Comparison of ENCODE assay signal across 10 cellular contexts in the genomic region with DNA sequence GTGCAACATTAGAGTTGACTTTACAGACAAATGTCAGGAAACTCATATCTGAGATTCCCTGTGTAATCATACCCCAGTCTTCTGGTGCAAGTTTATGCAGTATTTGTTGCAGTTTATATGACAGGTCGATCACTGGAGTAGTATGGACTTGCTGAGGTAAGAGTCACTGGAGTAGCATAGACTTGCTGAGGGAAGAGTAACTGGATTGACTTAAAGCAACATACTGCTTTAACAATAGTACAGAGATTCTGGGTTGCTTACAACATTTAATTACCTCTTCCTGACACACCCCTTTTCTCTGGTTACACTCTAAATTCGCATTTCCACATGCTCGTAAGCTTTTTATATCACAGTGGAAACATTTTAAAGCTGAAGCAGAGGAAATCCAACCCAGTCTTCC. TPM values are rescaled to one million over a fixed set of nuclear protein-coding genes. Genes with fewer than 3 reads are reported as not detected.
A peak's percentile ranks its signal among the peaks of the same experiment; 100 is the strongest.
DNase-seq lines count a peak whose midpoint lies in the region; ATAC-seq, FAIRE-seq and TF ChIP-seq lines count a peak whose summit lies in the region.
"Had no signal": no experiment of that assay in that cellular context is flagged by ENCODE, and none has a peak within 500 bp of the region (broad histone marks: within the 10 kb centered on the region; RNA-seq: fewer than 3 reads in every experiment).

No MANE protein-coding gene starts in this region.

- peaks cover 5% of the 10 kb centered on the region for H3K36me3 ChIP-seq in osteoblast (ENCODE audit: insufficient read depth, low read length)

- H3K4me1 ChIP-seq in osteoblast (ENCODE audit: insufficient read depth, low read length) = peaks cover 12% of the 10 kb centered on the region

- H3K27me3 ChIP-seq in osteoblast (ENCODE audit: insufficient read depth, low read length) = no peaks in the 10 kb centered on the region
- H3K27me3 ChIP-seq: SJCRH30 had no signal

- no peak for TF ChIP-seq POLR2A in GM12891 (IDR thresholded peaks at IDR 0.05; ENCODE audit: low read depth, low read length)
- no peak for TF ChIP-seq POLR2A in NB4 (IDR thresholded peaks at IDR 0.05; ENCODE audit: extremely low read depth, insufficient read length)

- no peak for ATAC-seq in activated T-helper 17 cell treated with anti-CD3 and anti-CD28 coated beads, Interleukin-2, amount 50 U/mL, for 72 hours (replicated peaks)
- ATAC-seq in HG03442 (IDR thresholded peaks at IDR 0.05; ENCODE audit: unreplicated experiment) = no peak
- ATAC-seq in HG03342 (IDR thresholded peaks at IDR 0.05; ENCODE audit: unreplicated experiment) = no peak
- ATAC-seq: left ventricle myocardium superior had no signal

- H3K4me1 Mint-ChIP-seq in activated T-helper 17 cell treated with anti-CD3 and anti-CD28 coated beads, Interleukin-2, amount 50 U/mL, for 72 hours = peaks cover 43% of the 10 kb centered on the region
- peaks cover 20% of the 10 kb centered on the region for H3K4me1 Mint-ChIP-seq in mesothelial cell of epicardium

- H3K9me3 Mint-ChIP-seq in activated T-helper 17 cell treated with anti-CD3 and anti-CD28 coated beads, Interleukin-2, amount 50 U/mL, for 72 hours = no peaks in the 10 kb centered on the region
- peaks cover 13% of the 10 kb centered on the region for H3K9me3 Mint-ChIP-seq in mesothelial cell of epicardium

- H3K27me3 Mint-ChIP-seq in activated T-helper 17 cell treated with anti-CD3 and anti-CD28 coated beads, Interleukin-2, amount 50 U/mL, for 72 hours = no peaks in the 10 kb centered on the region
- H3K27me3 Mint-ChIP-seq in mesothelial cell of epicardium (ENCODE audit: low read depth) = no peaks in the 10 kb centered on the region

- peaks cover 30% of the 10 kb centered on the region for H3K36me3 Mint-ChIP-seq in activated T-helper 17 cell treated with anti-CD3 and anti-CD28 coated beads, Interleukin-2, amount 50 U/mL, for 72 hours (ENCODE audit: low read depth)
- H3K36me3 Mint-ChIP-seq in mesothelial cell of epicardium = peaks cover 23% of the 10 kb centered on the region

- peaks cover 92% of the 10 kb centered on the region for H3K79me2 ChIP-seq in osteoblast (ENCODE audit: insufficient read depth, low read length)

- H4K20me1 ChIP-seq in osteoblast (ENCODE audit: insufficient read depth, low read length) = no peaks in the 10 kb centered on the region

- H3K4me3 Mint-ChIP-seq in activated T-helper 17 cell treated with anti-CD3 and anti-CD28 coated beads, Interleukin-2, amount 50 U/mL, for 72 hours = peak overlapping the region; percentile 36
- H3K4me3 Mint-ChIP-seq in mesothelial cell of epicardium = no peak overlapping the region

- H3K27ac Mint-ChIP-seq in activated T-helper 17 cell treated with anti-CD3 and anti-CD28 coated beads, Interleukin-2, amount 50 U/mL, for 72 hours = no peak overlapping the region
- peak overlapping the region; percentile 74 for H3K27ac Mint-ChIP-seq in mesothelial cell of epicardium

- no peaks in the 10 kb centered on the region for H3K9me3 ChIP-seq in osteoblast (ENCODE audit: low read depth, low read length)
- H3K9me3 ChIP-seq: SJCRH30 had no signal

- TF ChIP-seq CTCF in NB4 (IDR thresholded peaks at IDR 0.05; ENCODE audit: low read depth, low read length) (no peak), mesothelial cell of epicardium (IDR thresholded peaks at IDR 0.05; ENCODE audit: unreplicated experiment) (no peak), osteoblast (IDR thresholded peaks at IDR 0.05; ENCODE audit: extremely low read depth, low read depth, low read length) (no peak)

- no peak for DNase-seq in GM12891 (ENCODE audit: insufficient read length, low spot score)
- peak; percentile 57 for DNase-seq in NB4 (ENCODE audit: low read depth)
- no peak for DNase-seq in mesothelial cell of epicardium (ENCODE audit: low spot score in 2 of 2, unreplicated experiment in 2 of 2)
- DNase-seq in osteoblast (ENCODE audit: insufficient read length, low spot score, missing footprints) = no peak
- DNase-seq: left ventricle myocardium superior, NCI-H146, SJCRH30 had no signal

- no peak overlapping the region for H3K4me2 ChIP-seq in osteoblast (ENCODE audit: insufficient read depth, low read length)

- no peak overlapping the region for H3K27ac ChIP-seq in osteoblast (ENCODE audit: low read depth, low read length)
- H3K27ac ChIP-seq: SJCRH30 had no signal

- FAIRE-seq in GM12891 (lab: Jason Lieb, UNC) = peak; percentile 41

- no peak overlapping the region for H2AFZ ChIP-seq in osteoblast (ENCODE audit: low read length)

- H3K4me3 ChIP-seq in NB4 (ENCODE audit: low read depth, low read length) (no peak overlapping the region), osteoblast (ENCODE audit: insufficient read depth, low read length) (no peak overlapping the region)
- H3K4me3 ChIP-seq: SJCRH30 had no signal

TF ChIP-seq in GM12891, 5 proteins besides CTCF, POLR2A, EP300 and RAD21:
- TF ChIP-seq TAF1 (IDR thresholded peaks at IDR 0.05; ENCODE audit: low read depth, low read length) (no peak), PAX5 (IDR thresholded peaks at IDR 0.05; ENCODE audit: insufficient read depth, low read length, severe bottlenecking) (no peak), POU2F2 (IDR thresholded peaks at IDR 0.05; ENCODE audit: low read depth, low read length) (no peak), SPI1 (IDR thresholded peaks at IDR 0.05; ENCODE audit: low read depth, low read length) (no peak), POLR2AphosphoS5 (IDR thresholded peaks at IDR 0.05; ENCODE audit: low read depth, low read length) (no peak)
TF ChIP-seq in GM12891: peak in this region for 0.

RNA-seq across cellular contexts. Expression of a gene that starts 11.8 kb away (rescaled TPM):
- 22.5 TPM for polyA plus RNA-seq in GM12891 (2012; ENCODE audit: low read depth, missing spikeins)
- total RNA-seq in activated T-helper 17 cell treated with anti-CD3 and anti-CD28 coated beads, Interleukin-2, amount 50 U/mL, for 72 hours = 10 to 100 TPM; 32.8 to 52.0 TPM
- total RNA-seq in mesothelial cell of epicardium = 31.0 to 32.7 TPM (median 32.4 TPM) in 3 replicates
- total RNA-seq in osteoblast = 41.8 and 51.0 TPM in 2 replicates

RNA-seq across cellular contexts. Expression of a gene that starts 11.9 kb away (rescaled TPM):
- 1.7 TPM for polyA plus RNA-seq in GM12891 (2012; ENCODE audit: low read depth, missing spikeins)
- under 1 TPM; 0.77 to 0.89 TPM for total RNA-seq in activated T-helper 17 cell treated with anti-CD3 and anti-CD28 coated beads, Interleukin-2, amount 50 U/mL, for 72 hours
- total RNA-seq in mesothelial cell of epicardium (0.98 to 2.3 TPM (median 1.6 TPM) in 3 replicates), osteoblast (4.7 and 5.8 TPM in 2 replicates)
